Comparison of ENCODE assay signal across 22 cellular contexts in the genomic region with DNA sequence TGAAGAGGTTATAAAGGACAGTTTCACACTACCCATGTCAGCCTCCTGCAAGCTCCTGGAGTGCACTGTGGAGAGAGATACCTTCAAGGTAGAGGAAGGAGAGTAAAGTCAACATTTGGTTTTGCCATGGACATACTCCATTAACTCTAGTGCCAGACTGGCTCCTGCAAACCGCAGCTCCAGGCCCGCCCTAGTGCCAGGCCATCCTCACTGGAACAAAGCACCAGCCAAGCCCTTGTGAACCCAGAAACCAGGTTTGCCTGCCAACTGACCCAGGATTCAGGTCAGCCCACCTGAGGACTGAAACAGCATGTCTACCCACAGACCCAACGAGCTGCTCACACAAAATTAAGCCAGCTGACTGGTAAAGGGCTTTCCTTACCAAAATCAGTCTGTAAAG. TPM values are rescaled to one million over a fixed set of nuclear protein-coding genes. Genes with fewer than 3 reads are reported as not detected.
DNase-seq lines count a peak whose midpoint lies in the region; ATAC-seq, FAIRE-seq and TF ChIP-seq lines count a peak whose summit lies in the region.
"Had no signal": no experiment of that assay in that cellular context is flagged by ENCODE, and none has a peak within 500 bp of the region (broad histone marks: within the 10 kb centered on the region; RNA-seq: fewer than 3 reads in every experiment).

No MANE protein-coding gene starts in this region.

- H3K9ac ChIP-seq in kidney (ENCODE audit: low read length in 2 of 2), result no peak overlapping the region
- H3K9ac ChIP-seq: GM23248 had no signal

- no peaks in the 10 kb centered on the region for H3K4me1 ChIP-seq in kidney (ENCODE audit: control insufficient read depth in 1 of 2, insufficient read depth in 1 of 2, low read depth in 1 of 2, low read length in 2 of 2)

- H3K36me3 ChIP-seq in kidney (ENCODE audit: control insufficient read depth in 1 of 2, insufficient read depth in 2 of 2, low read length in 2 of 2), result no peaks in the 10 kb centered on the region

- no peak overlapping the region for H3K4me3 ChIP-seq in kidney (ENCODE audit: low read length in 2 of 2)
- H3K4me3 ChIP-seq: A549, GM12878, GM23248 had no signal

- H3K27ac ChIP-seq in kidney (ENCODE audit: low read depth in 2 of 2, low read length in 2 of 2), result no peak overlapping the region
- H3K27ac ChIP-seq: GM23248 had no signal

- H3K9me3 ChIP-seq in kidney (ENCODE audit: control insufficient read depth in 1 of 2, low read length in 2 of 2), result no peaks in the 10 kb centered on the region
- H3K9me3 ChIP-seq: A549 had no signal

- TF ChIP-seq CTCF in kidney (IDR thresholded peaks at IDR 0.05; ENCODE audit: borderline replicate concordance, extremely low read depth, insufficient read depth), result no peak

- intact Hi-C loops in kidney (cut with DNase I) (no loop called here), Right ventricle myocardium inferior (cut with DNase I) (no loop called here)

- FAIRE-seq in kidney (lab: Jason Lieb, UNC), result no peak
- FAIRE-seq: A549, GM12878, GM19239 had no signal

- ATAC-seq in Right ventricle myocardium inferior, result no peak
- ATAC-seq: A549, GM12878, HCT116 had no signal

- DNase-seq in DMS79 (lab: John Stamatoyannopoulos, UW) (peak; percentile 51), NCI-H69 (lab: John Stamatoyannopoulos, UW) (peak; percentile 11), kidney (peak; percentile 52), Right ventricle myocardium inferior (ENCODE audit: missing footprints) (no peak), AG08396 (ENCODE audit: low spot score) (no peak), glomerular visceral epithelial cell (ENCODE audit: extremely low spot score) (no peak)
- DNase-seq: 8988T; ACHN; C1 segment of cervical spinal cord; Calu3; CD4-positive, alpha-beta memory T cell; COR-L47; DMS53; EL; GDM1; GM23248; H9 had no signal

RNA-seq across cellular contexts. Expression of a gene that starts 41.0 kb away (rescaled TPM):
- 1.1 TPM for total RNA-seq in kidney
- polyA plus RNA-seq in kidney (ENCODE audit: insufficient read depth, low read depth, low replicate concordance), result 0.13 TPM
- not detected for total RNA-seq in Right ventricle myocardium inferior
- total RNA-seq: Calu3, GM23248, H9 had no signal
- polyA plus RNA-seq: BJ, GM23248 had no signal

Comparison
In these comparisons a context has a peak if more than half of its experiments do, and no peak if none do; other contexts are left out.
1. DNase-seq: peak in DMS79 (single experiment), NCI-H69 (single experiment) and kidney (single experiment); none in Right ventricle myocardium inferior (single experiment), AG08396 (single experiment) and glomerular visceral epithelial cell (single experiment).